In the genomic region with DNA sequence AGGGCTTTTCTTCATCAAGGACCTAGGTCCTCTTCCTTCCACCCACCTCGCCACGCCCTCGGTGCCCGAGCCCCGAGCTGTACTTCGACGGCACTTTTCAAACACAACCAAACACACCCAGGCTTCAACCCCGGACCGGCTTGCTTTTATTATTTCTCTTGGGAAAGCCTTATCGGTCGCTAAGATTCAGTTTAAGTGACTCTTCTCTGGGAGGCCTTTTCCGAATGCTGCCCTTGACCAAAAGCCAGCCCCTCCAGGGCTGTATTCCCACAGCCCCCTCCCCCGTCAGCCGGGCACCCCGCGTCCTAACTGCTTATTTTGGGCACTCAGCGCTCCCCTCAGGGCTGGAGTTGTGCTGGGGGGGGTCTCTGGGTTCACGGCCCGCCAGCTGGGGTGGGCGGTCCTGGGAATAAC, we compare ENCODE assay signal across 8 cellular contexts. TPM values are rescaled to one million over a fixed set of nuclear protein-coding genes. Genes with fewer than 3 reads are reported as not detected.
A peak's percentile ranks its signal among the peaks of the same experiment; 100 is the strongest.
DNase-seq lines count a peak whose midpoint lies in the region; ATAC-seq and TF ChIP-seq lines count a peak whose summit lies in the region.

No MANE protein-coding gene starts in this region.

- H3K27me3 Mint-ChIP-seq in naive B cell, result peaks cover 42 to 58% (median 53%) of the 10 kb centered on the region in 3 donors

- DNase-seq in NB4 (ENCODE audit: low read depth), result peak; percentile 37
- DNase-seq in colonic mucosa, result peak; percentile 25
- DNase-seq in naive B cell, result no peak
- DNase-seq in iPS-NIHi11 (ENCODE audit: low spot score), result no peak

- intact Hi-C loops in colonic mucosa (cut with DNase I), result no loop called here

- H3K27me3 ChIP-seq in colonic mucosa, result peaks cover 27% of the 10 kb centered on the region

- TF ChIP-seq CTCF in GM12875 (IDR thresholded peaks at IDR 0.05; ENCODE audit: borderline replicate concordance, insufficient read depth, low read depth, low read length), result no peak
- no peak for TF ChIP-seq CTCF in NB4 (IDR thresholded peaks at IDR 0.05; ENCODE audit: low read depth, low read length)
- no peak for TF ChIP-seq CTCF in colonic mucosa (IDR thresholded peaks at IDR 0.05)

- H3K4me3 ChIP-seq in GM12875 (ENCODE audit: low read depth, low read length), result peak overlapping the region; percentile 28
- H3K4me3 ChIP-seq in NB4 (ENCODE audit: low read depth, low read length), result peak overlapping the region; percentile 56
- peak overlapping the region; percentile 54 for H3K4me3 ChIP-seq in colonic mucosa

- peaks cover 18 to 21% (median 20%) of the 10 kb centered on the region in 3 donors for H3K4me1 Mint-ChIP-seq in naive B cell

- H3K9ac ChIP-seq in colonic mucosa (ENCODE audit: low read depth in 2 of 2, low read length in 2 of 2), result peak overlapping the region in 1 of 2 donors; percentile 6

- H3K36me3 Mint-ChIP-seq in naive B cell, result peaks cover 0 to 7% of the 10 kb centered on the region in 2 donors

- no peak for TF ChIP-seq POLR2A in NB4 (IDR thresholded peaks at IDR 0.05; ENCODE audit: extremely low read depth, insufficient read length)

- H3K36me3 ChIP-seq in colonic mucosa, result no peaks in the 10 kb centered on the region

- H3K27ac ChIP-seq in colonic mucosa, result no peak overlapping the region

- no peaks in the 10 kb centered on the region for H3K4me1 ChIP-seq in colonic mucosa

- H3K27ac Mint-ChIP-seq in naive B cell, result peak overlapping the region in 2 of 6 donors; percentile 24 to 38

- no peaks in the 10 kb centered on the region for H3K9me3 Mint-ChIP-seq in naive B cell

- no peak for ATAC-seq in naive B cell (ENCODE audit: low read depth in 2 of 2)
- ATAC-seq in HG02973 (IDR thresholded peaks at IDR 0.05; ENCODE audit: unreplicated experiment), result no peak
- ATAC-seq in HG03196 (IDR thresholded peaks at IDR 0.05; ENCODE audit: unreplicated experiment), result no peak
- ATAC-seq in GM18873 (IDR thresholded peaks at IDR 0.05; ENCODE audit: low FRiP score, unreplicated experiment), result no peak

- no peaks in the 10 kb centered on the region for H3K9me3 ChIP-seq in colonic mucosa

- peak overlapping the region; percentile 75 to 95 (median 88) for H3K4me3 Mint-ChIP-seq in naive B cell

RNA-seq across cellular contexts. Expression of gene PPP4R4, which starts 0.6 kb away (rescaled TPM):
- total RNA-seq in colonic mucosa, result under 1 TPM in 1 of 2 donors, not detected in 1; 0.27 TPM
- polyA plus RNA-seq in naive B cell (ENCODE audit: low read depth in 6 of 6), result under 1 TPM in 1 of 6 donors, not detected in 5; 0.09 TPM

RNA-seq across cellular contexts. Expression of gene IFI27L2, which starts 44.1 kb away (rescaled TPM):
- 10 to 100 TPM; 27.6 to 51.4 TPM for total RNA-seq in colonic mucosa
- polyA plus RNA-seq in naive B cell (ENCODE audit: low read depth in 6 of 6), result 10 to 100 TPM; 62.8 to 96.4 (median 72.6) TPM

Comparison
In these comparisons a context has a peak if more than half of its experiments do, and no peak if none do; other contexts are left out.
1. DNase-seq: peak in NB4 (single experiment) and colonic mucosa (single experiment); none in naive B cell (single experiment) and iPS-NIHi11 (single experiment).
2. Peak in every context shown above with its lines, with median percentiles within 50 percentile points of each other: H3K4me3 ChIP-seq.